In the genomic region with DNA sequence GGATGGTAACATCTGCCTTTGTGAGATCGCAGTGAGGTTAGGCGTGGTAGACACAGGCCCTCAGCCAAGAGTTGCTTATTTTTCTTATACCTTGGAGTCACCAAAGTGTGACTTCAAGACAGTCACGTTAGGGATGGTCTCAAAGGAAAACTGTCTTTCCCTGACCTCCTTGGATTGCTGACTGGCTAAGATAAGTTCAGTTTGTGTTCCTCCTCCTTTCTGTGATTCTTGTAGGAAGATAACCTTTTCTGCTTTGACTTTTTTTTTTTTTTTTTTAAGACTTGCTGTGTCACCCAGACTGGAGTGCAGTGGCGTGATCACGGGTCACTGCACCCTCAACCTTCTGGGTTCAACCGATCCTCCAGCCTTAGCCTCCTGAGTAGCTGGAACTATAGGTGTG, we compare ENCODE assay signal across 33 cellular contexts. TPM values are rescaled to one million over a fixed set of nuclear protein-coding genes. Genes with fewer than 3 reads are reported as not detected.
"Had no signal": no experiment of that assay in that cellular context is flagged by ENCODE, and none has a peak within 500 bp of the region (broad histone marks: within the 10 kb centered on the region; RNA-seq: fewer than 3 reads in every experiment).

No MANE protein-coding gene starts in this region.

- FAIRE-seq: astrocyte, bronchial epithelial cell, colon, TTC549 had no signal

- H3K9me3 ChIP-seq: esophagus muscularis mucosa, gastrocnemius medialis, heart right ventricle had no signal

- H2AFZ ChIP-seq: hepatocyte had no signal

- H3K27ac Mint-ChIP-seq: activated CD4-positive, alpha-beta memory T cell treated with anti-CD3 and anti-CD28 coated beads for 36 hours; activated CD4-positive, alpha-beta T cell treated with anti-CD3 and anti-CD28 coated beads for 36 hours; activated CD4-positive, alpha-beta T cell treated with anti-CD3 and anti-CD28 coated beads, Interleukin-2, amount 10 ng/mL, durations not matched to agents 24 days and 14 days; activated CD8-positive, alpha-beta memory T cell treated with anti-CD3 and anti-CD28 coated beads, Interleukin-2, amount 10 ng/mL, durations not matched to agents 7 days and 5 days; activated CD8-positive, alpha-beta T cell treated with anti-CD3 and anti-CD28 coated beads, Interleukin-2, amount 10 ng/mL, durations not matched to agents 7 days and 5 days; activated naive CD8-positive, alpha-beta T cell; activated T-helper 1 cell treated with anti-CD3 and anti-CD28 coated beads, Interleukin-12 subunit alpha, Interleukin-12 subunit beta, Interleukin-2, Interleukin-4 antibody, amounts not matched to agents 30 ng/mL and 10 ng/mL and 1 ng/mL, durations not matched to agents 14 hours and 24 hours and 36 hours; activated T-helper 2 cell treated with anti-CD3 and anti-CD28 coated beads, Interferon-gamma antibody, Interleukin-2, Interleukin-4, amounts not matched to agents 10 μg/mL and 5 μg/mL and 100 μg/mL, durations not matched to agents 14 hours and 24 hours and 36 hours; effector memory CD8-positive, alpha-beta T cell had no signal

- H3K4me3 Mint-ChIP-seq: activated CD4-positive, alpha-beta memory T cell treated with anti-CD3 and anti-CD28 coated beads for 36 hours; activated CD4-positive, alpha-beta T cell treated with anti-CD3 and anti-CD28 coated beads for 36 hours; activated CD4-positive, alpha-beta T cell treated with anti-CD3 and anti-CD28 coated beads, Interleukin-2, amount 10 ng/mL, durations not matched to agents 24 days and 14 days; activated CD8-positive, alpha-beta memory T cell treated with anti-CD3 and anti-CD28 coated beads, Interleukin-2, amount 10 ng/mL, durations not matched to agents 7 days and 5 days; activated CD8-positive, alpha-beta T cell treated with anti-CD3 and anti-CD28 coated beads, Interleukin-2, amount 10 ng/mL, durations not matched to agents 7 days and 5 days; activated naive CD8-positive, alpha-beta T cell; activated T-helper 1 cell treated with anti-CD3 and anti-CD28 coated beads, Interleukin-12 subunit alpha, Interleukin-12 subunit beta, Interleukin-2, Interleukin-4 antibody, amounts not matched to agents 30 ng/mL and 10 ng/mL and 1 ng/mL, durations not matched to agents 14 hours and 24 hours and 36 hours; central memory CD8-positive, alpha-beta T cell; effector memory CD8-positive, alpha-beta T cell had no signal

- H3K9me3 Mint-ChIP-seq: activated CD4-positive, alpha-beta memory T cell treated with anti-CD3 and anti-CD28 coated beads for 36 hours; activated CD4-positive, alpha-beta T cell treated with anti-CD3 and anti-CD28 coated beads, Interleukin-2, amount 10 ng/mL, durations not matched to agents 24 days and 14 days; activated T-helper 1 cell treated with anti-CD3 and anti-CD28 coated beads, Interleukin-12 subunit alpha, Interleukin-12 subunit beta, Interleukin-2, Interleukin-4 antibody, amounts not matched to agents 30 ng/mL and 10 ng/mL and 1 ng/mL, durations not matched to agents 14 hours and 24 hours and 36 hours; activated T-helper 2 cell treated with anti-CD3 and anti-CD28 coated beads, Interferon-gamma antibody, Interleukin-2, Interleukin-4, amounts not matched to agents 10 μg/mL and 5 μg/mL and 100 μg/mL, durations not matched to agents 14 hours and 24 hours and 36 hours; central memory CD8-positive, alpha-beta T cell; effector memory CD8-positive, alpha-beta T cell had no signal

- H3K4me1 Mint-ChIP-seq: activated CD4-positive, alpha-beta T cell treated with anti-CD3 and anti-CD28 coated beads for 36 hours; activated CD4-positive, alpha-beta T cell treated with anti-CD3 and anti-CD28 coated beads, Interleukin-2, amount 10 ng/mL, durations not matched to agents 24 days and 14 days; activated CD8-positive, alpha-beta memory T cell treated with anti-CD3 and anti-CD28 coated beads, Interleukin-2, amount 10 ng/mL, durations not matched to agents 7 days and 5 days had no signal

- H3K27ac ChIP-seq: brain microvascular endothelial cell, esophagus muscularis mucosa, foreskin keratinocyte, gastrocnemius medialis, heart right ventricle, hepatocyte had no signal

- ATAC-seq: activated CD4-positive, alpha-beta T cell treated with anti-CD3 and anti-CD28 coated beads for 36 hours; activated CD8-positive, alpha-beta memory T cell treated with anti-CD3 and anti-CD28 coated beads, Interleukin-2, amount 10 ng/mL, durations not matched to agents 7 days and 5 days; activated CD8-positive, alpha-beta T cell treated with anti-CD3 and anti-CD28 coated beads, Interleukin-2, amount 10 ng/mL, durations not matched to agents 7 days and 5 days; effector memory CD8-positive, alpha-beta T cell; foreskin keratinocyte; gastrocnemius medialis had no signal

- H3K4me1 ChIP-seq: esophagus muscularis mucosa, foreskin keratinocyte, gastrocnemius medialis, heart right ventricle had no signal

- H3K4me2 ChIP-seq: hepatocyte had no signal

- H3K4me3 ChIP-seq: esophagus muscularis mucosa, gastrocnemius medialis, heart right ventricle, hepatocyte had no signal

- DNase-seq: activated CD4-positive, alpha-beta memory T cell treated with anti-CD3 and anti-CD28 coated beads for 36 hours; activated CD4-positive, alpha-beta T cell treated with anti-CD3 and anti-CD28 coated beads for 36 hours; activated CD4-positive, alpha-beta T cell treated with anti-CD3 and anti-CD28 coated beads, Interleukin-2, amount 10 ng/mL, durations not matched to agents 24 days and 14 days; activated CD4-positive, CD25-positive, alpha-beta regulatory T cell; activated CD4-positive, CD25-positive, alpha-beta regulatory T cell treated with anti-CD3 and anti-CD28 coated beads, Interleukin-2, amount 50 U/mL, for 72 hours; activated CD8-positive, alpha-beta memory T cell treated with anti-CD3 and anti-CD28 coated beads, Interleukin-2, amount 10 ng/mL, durations not matched to agents 7 days and 5 days; activated CD8-positive, alpha-beta memory T cell treated with anti-CD3 and anti-CD28 coated beads, Interleukin-2, amount 50 U/mL, for 4 hours; activated CD8-positive, alpha-beta T cell treated with anti-CD3 and anti-CD28 coated beads, Interleukin-2, amount 10 ng/mL, durations not matched to agents 7 days and 5 days; activated effector memory CD4-positive, alpha-beta T cell treated with anti-CD3 and anti-CD28 coated beads, Interleukin-2, amount 50 U/mL, for 16 hours; activated naive CD4-positive, alpha-beta T cell treated with anti-CD3 and anti-CD28 coated beads, Interleukin-2, amount 50 U/mL, for 16 hours; activated T-cell treated with anti-CD3 and anti-CD28 coated beads, Interleukin-2, amount 50 U/mL, for 1 hour; activated T-cell treated with anti-CD3 and anti-CD28 coated beads, Interleukin-2, amount 50 U/mL, for 48 hours; amniotic stem cell; anterior cingulate cortex; brain microvascular endothelial cell; cortex of kidney; dermis blood vessel endothelial cell; effector CD4-positive, alpha-beta T cell; effector memory CD8-positive, alpha-beta T cell; foreskin keratinocyte; gastrocnemius medialis; heart right ventricle; T-helper 2 cell had no signal

- H3K27me3 Mint-ChIP-seq: activated CD4-positive, alpha-beta memory T cell treated with anti-CD3 and anti-CD28 coated beads for 36 hours; activated CD4-positive, alpha-beta T cell treated with anti-CD3 and anti-CD28 coated beads for 36 hours; activated CD4-positive, alpha-beta T cell treated with anti-CD3 and anti-CD28 coated beads, Interleukin-2, amount 10 ng/mL, durations not matched to agents 24 days and 14 days; activated CD8-positive, alpha-beta memory T cell treated with anti-CD3 and anti-CD28 coated beads, Interleukin-2, amount 10 ng/mL, durations not matched to agents 7 days and 5 days; activated naive CD8-positive, alpha-beta T cell; central memory CD8-positive, alpha-beta T cell; effector memory CD8-positive, alpha-beta T cell had no signal

- H3K27me3 ChIP-seq: brain microvascular endothelial cell, esophagus muscularis mucosa, foreskin keratinocyte, gastrocnemius medialis, heart right ventricle, hepatocyte had no signal

- H3K79me2 ChIP-seq: hepatocyte had no signal

RNA-seq across cellular contexts. Expression of a gene that starts 34.1 kb away (rescaled TPM):
- total RNA-seq: foreskin keratinocyte had no signal
- polyA plus RNA-seq: foreskin keratinocyte had no signal
